ENCODE assay signal across 21 cellular contexts in genomic region chr10:88071814-88072380, GRCh38.
DNase-seq lines count a peak whose midpoint lies in the region; ATAC-seq lines count a peak whose summit lies in the region.
"Had no signal": no experiment of that assay in that cellular context is flagged by ENCODE, and none has a peak within 500 bp of the region (broad histone marks: within the 10 kb centered on the region; RNA-seq: fewer than 3 reads in every experiment).

No MANE protein-coding gene starts in this region.

- peak overlapping the region; percentile 25 for H3K27ac Mint-ChIP-seq in memory B cell
- H3K27ac Mint-ChIP-seq: mesothelial cell of epicardium, nephron progenitor cell, T-cell had no signal

- peaks cover 50% of the 10 kb centered on the region for H3K4me1 Mint-ChIP-seq in memory B cell
- H3K4me1 Mint-ChIP-seq: mesothelial cell of epicardium had no signal

- DNase-seq in AG08395 (ENCODE audit: low spot score) (peak; percentile 24), DMS53 (lab: John Stamatoyannopoulos, UW) (peak; percentile 56), MV-4-11 (lab: John Stamatoyannopoulos, UW) (peak; percentile 43), memory B cell (ENCODE audit: low spot score in 2 of 2) (no peak), NCI-H128 (lab: John Stamatoyannopoulos, UW; ENCODE audit: unreplicated experiment) (no peak), glomerular visceral epithelial cell (ENCODE audit: extremely low spot score) (no peak)
- no peak for DNase-seq in activated CD4-positive, alpha-beta T cell treated with anti-CD3 and anti-CD28 coated beads, Interleukin-2, amount 50 U/mL, for 4 hours
- DNase-seq: activated CD4-positive, alpha-beta T cell treated with anti-CD3 and anti-CD28 coated beads, Interleukin-2, amount 50 U/mL, for 48 hours; activated naive CD4-positive, alpha-beta T cell; caudate nucleus; COR-L47; erythroblast; NCI-H187; NCI-H345; nephron progenitor cell; psoas muscle; stimulated activated CD4-positive, alpha-beta T cell treated with anti-CD3 and anti-CD28 coated beads, Interleukin-4, amount 100 ng/mL, for 4 hours; T-cell; uterus had no signal

- no peaks in the 10 kb centered on the region for H3K36me3 Mint-ChIP-seq in memory B cell
- H3K36me3 Mint-ChIP-seq: mesothelial cell of epicardium, T-cell had no signal

- H3K27me3 Mint-ChIP-seq in memory B cell = no peaks in the 10 kb centered on the region
- H3K27me3 Mint-ChIP-seq: T-cell had no signal

- ATAC-seq in memory B cell (ENCODE audit: low read depth) (no peak), GM21529 (IDR thresholded peaks at IDR 0.05; ENCODE audit: unreplicated experiment) (no peak)
- ATAC-seq: psoas muscle, T-cell had no signal

- H3K4me3 Mint-ChIP-seq in memory B cell = no peak overlapping the region
- H3K4me3 Mint-ChIP-seq: mesothelial cell of epicardium, nephron progenitor cell, T-cell had no signal

- peaks cover 3% of the 10 kb centered on the region for H3K9me3 Mint-ChIP-seq in memory B cell
- H3K9me3 Mint-ChIP-seq: mesothelial cell of epicardium, nephron progenitor cell had no signal

Comparison
In these comparisons a context has a peak if more than half of its experiments do, and no peak if none do; other contexts are left out.
1. DNase-seq: peak in AG08395 (single experiment), DMS53 (single experiment) and MV-4-11 (single experiment); none in memory B cell (0 of 2), NCI-H128 (single experiment), glomerular visceral epithelial cell (single experiment) and activated CD4-positive, alpha-beta T cell treated with anti-CD3 and anti-CD28 coated beads, Interleukin-2, amount 50 U/mL, for 4 hours (0 of 2).